In the genomic region with DNA sequence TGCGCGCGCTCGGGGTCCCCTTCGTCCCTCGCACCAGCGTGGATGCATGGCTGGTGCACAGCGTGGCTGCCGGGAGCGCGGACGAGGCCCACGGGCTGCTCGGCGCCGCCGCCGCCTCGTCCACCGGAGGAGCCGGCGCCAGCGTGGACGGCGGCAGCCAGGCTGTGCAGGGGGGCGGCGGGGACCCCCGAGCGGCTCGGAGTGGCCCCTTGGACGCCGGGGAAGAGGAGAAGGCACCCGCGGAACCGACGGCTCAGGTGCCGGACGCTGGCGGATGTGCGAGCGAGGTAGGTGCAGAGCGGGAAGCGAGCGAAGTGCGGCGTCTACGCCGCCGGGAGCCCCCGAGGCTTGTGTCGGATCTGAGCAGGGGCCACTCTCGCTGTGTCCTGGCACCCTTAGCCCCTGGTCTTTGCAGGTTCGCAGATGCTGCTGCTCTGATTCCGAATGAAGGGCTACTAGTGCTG, we compare ENCODE assay signal across 8 cellular contexts. TPM values are rescaled to one million over a fixed set of nuclear protein-coding genes. Genes with fewer than 3 reads are reported as not detected.
DNase-seq lines count a peak whose midpoint lies in the region; ATAC-seq and TF ChIP-seq lines count a peak whose summit lies in the region.
"Not testable (repeated sequence)": the region's sequence is repeated elsewhere in the genome, so short reads cannot be mapped to it uniquely, and the experiment has no call there.

No MANE protein-coding gene starts in this region.

- H3K36me3 Mint-ChIP-seq in T-helper 2 cell treated with Interferon-gamma antibody and Interleukin-4, amounts not matched to agents 5 μg/mL and 100 μg/mL, for 36 hours (ENCODE audit: low read depth); nephron progenitor cell (ENCODE audit: low read depth): not testable (repeated sequence)

- not testable (repeated sequence) for H3K27me3 ChIP-seq in ascending aorta
- peaks cover 37% of the 10 kb centered on the region for H3K27me3 ChIP-seq in cardiac muscle cell

- H3K36me3 ChIP-seq in ascending aorta, cardiac muscle cell: not testable (repeated sequence)

- not testable (repeated sequence) for TF ChIP-seq CTCF in ascending aorta (IDR thresholded peaks at IDR 0.05); cardiac muscle cell (IDR thresholded peaks at IDR 0.05; ENCODE audit: low read depth, low read length); nephron progenitor cell (IDR thresholded peaks at IDR 0.05)

- H3K4me3 ChIP-seq in ascending aorta (peak overlapping the region; percentile 56 to 72), cardiac muscle cell (peak overlapping the region; percentile 47)

- DNase-seq in Daoy (ENCODE audit: low read depth), result peak; percentile 55
- DNase-seq in T-helper 2 cell treated with Interferon-gamma antibody and Interleukin-4, amounts not matched to agents 5 μg/mL and 100 μg/mL, for 36 hours (ENCODE audit: low spot score), result peak; percentile 33
- DNase-seq in ascending aorta (ENCODE audit: low spot score in 2 of 2); cardiac muscle cell (ENCODE audit: low read depth in 1 of 2, low spot score in 1 of 2); nephron progenitor cell: not testable (repeated sequence)
- DNase-seq in stimulated activated naive CD8-positive, alpha-beta T cell treated with anti-CD3 and anti-CD28 coated beads, Interleukin-15, amount 100 ng/mL, for 72 hours, result peak; percentile 56 to 67

- peak overlapping the region; percentile 95 for H3K4me3 Mint-ChIP-seq in T-helper 2 cell treated with Interferon-gamma antibody and Interleukin-4, amounts not matched to agents 5 μg/mL and 100 μg/mL, for 36 hours
- peak overlapping the region; percentile 85 for H3K4me3 Mint-ChIP-seq in nephron progenitor cell
- peak overlapping the region; percentile 90 to 98 for H3K4me3 Mint-ChIP-seq in stimulated activated naive CD8-positive, alpha-beta T cell treated with anti-CD3 and anti-CD28 coated beads, Interleukin-15, amount 100 ng/mL, for 72 hours

- not testable (repeated sequence) for H3K9me3 Mint-ChIP-seq in T-helper 2 cell treated with Interferon-gamma antibody and Interleukin-4, amounts not matched to agents 5 μg/mL and 100 μg/mL, for 36 hours; nephron progenitor cell; stimulated activated naive CD8-positive, alpha-beta T cell treated with anti-CD3 and anti-CD28 coated beads, Interleukin-15, amount 100 ng/mL, for 72 hours

- intact Hi-C loops in ascending aorta (cut with DNase I), result not testable (repeated sequence)

- H3K27me3 Mint-ChIP-seq in T-helper 2 cell treated with Interferon-gamma antibody and Interleukin-4, amounts not matched to agents 5 μg/mL and 100 μg/mL, for 36 hours (ENCODE audit: low read depth); stimulated activated naive CD8-positive, alpha-beta T cell treated with anti-CD3 and anti-CD28 coated beads, Interleukin-15, amount 100 ng/mL, for 72 hours: not testable (repeated sequence)
- peaks cover 58% of the 10 kb centered on the region for H3K27me3 Mint-ChIP-seq in nephron progenitor cell (ENCODE audit: low read depth, poor library complexity)

- not testable (repeated sequence) for H3K9me3 ChIP-seq in ascending aorta; cardiac muscle cell (ENCODE audit: low read depth)

- ATAC-seq in GM21529 (IDR thresholded peaks at IDR 0.05; ENCODE audit: unreplicated experiment) (peak; percentile 26), HG03520 (IDR thresholded peaks at IDR 0.05; ENCODE audit: unreplicated experiment) (peak; percentile 28)
- ATAC-seq in stimulated activated naive CD8-positive, alpha-beta T cell treated with anti-CD3 and anti-CD28 coated beads, Interleukin-15, amount 100 ng/mL, for 72 hours, result peak; percentile 48

- not testable (repeated sequence) for H3K4me1 ChIP-seq in ascending aorta; cardiac muscle cell (ENCODE audit: low read depth)

- peaks cover 50% of the 10 kb centered on the region for H3K4me1 Mint-ChIP-seq in T-helper 2 cell treated with Interferon-gamma antibody and Interleukin-4, amounts not matched to agents 5 μg/mL and 100 μg/mL, for 36 hours (ENCODE audit: low read depth)
- peaks cover 22% of the 10 kb centered on the region for H3K4me1 Mint-ChIP-seq in nephron progenitor cell
- peaks cover 59% of the 10 kb centered on the region for H3K4me1 Mint-ChIP-seq in stimulated activated naive CD8-positive, alpha-beta T cell treated with anti-CD3 and anti-CD28 coated beads, Interleukin-15, amount 100 ng/mL, for 72 hours

- H3K27ac ChIP-seq in ascending aorta, cardiac muscle cell: not testable (repeated sequence)

- H3K27ac Mint-ChIP-seq in T-helper 2 cell treated with Interferon-gamma antibody and Interleukin-4, amounts not matched to agents 5 μg/mL and 100 μg/mL, for 36 hours, result peak overlapping the region; percentile 90
- not testable (repeated sequence) for H3K27ac Mint-ChIP-seq in nephron progenitor cell
- H3K27ac Mint-ChIP-seq in stimulated activated naive CD8-positive, alpha-beta T cell treated with anti-CD3 and anti-CD28 coated beads, Interleukin-15, amount 100 ng/mL, for 72 hours, result peak overlapping the region; percentile 95 to 96

RNA-seq across cellular contexts. Expression of a gene that starts 0.8 kb away (rescaled TPM):
- total RNA-seq in Daoy (2014; rRNA removed; shearing (Covaris generic)), result 273 and 296 TPM in 2 replicates
- 10.0 TPM for total RNA-seq in ascending aorta
- total RNA-seq in cardiac muscle cell, result 2.1 TPM in 2 replicates
- 2.1 and 3.8 TPM in 2 replicates for polyA plus RNA-seq in cardiac muscle cell

RNA-seq across cellular contexts. Expression of a gene that starts 47.7 kb away (rescaled TPM):
- total RNA-seq in Daoy (2014; rRNA removed; shearing (Covaris generic)), result 412 and 512 TPM in 2 replicates
- total RNA-seq in ascending aorta (57.0 TPM), cardiac muscle cell (247 and 450 TPM in 2 replicates)
- 880 and 1,016 TPM in 2 replicates for polyA plus RNA-seq in cardiac muscle cell

RNA-seq across cellular contexts. Expression of a gene that starts 48.7 kb away (rescaled TPM):
- total RNA-seq in Daoy (2014; rRNA removed; shearing (Covaris generic)), result 495 and 643 TPM in 2 replicates
- total RNA-seq in ascending aorta, result 32.1 TPM
- total RNA-seq in cardiac muscle cell, result 188 and 223 TPM in 2 replicates
- polyA plus RNA-seq in cardiac muscle cell, result 213 and 266 TPM in 2 replicates

Comparison
In these comparisons a context has a peak if more than half of its experiments do, and no peak if none do; other contexts are left out.
1. RNA of a gene that starts 0.8 kb away (total RNA-seq): 273 to 296 TPM in Daoy; 10.0 TPM in ascending aorta (single experiment) and 2.1 TPM in cardiac muscle cell; every median in the first group is over 10 times any median in the second.
2. Peak in every context shown above with its lines, with median percentiles within 50 percentile points of each other: ATAC-seq and H3K4me3 Mint-ChIP-seq.